Comparison of ENCODE assay signal across 2 cellular contexts in the genomic region with DNA sequence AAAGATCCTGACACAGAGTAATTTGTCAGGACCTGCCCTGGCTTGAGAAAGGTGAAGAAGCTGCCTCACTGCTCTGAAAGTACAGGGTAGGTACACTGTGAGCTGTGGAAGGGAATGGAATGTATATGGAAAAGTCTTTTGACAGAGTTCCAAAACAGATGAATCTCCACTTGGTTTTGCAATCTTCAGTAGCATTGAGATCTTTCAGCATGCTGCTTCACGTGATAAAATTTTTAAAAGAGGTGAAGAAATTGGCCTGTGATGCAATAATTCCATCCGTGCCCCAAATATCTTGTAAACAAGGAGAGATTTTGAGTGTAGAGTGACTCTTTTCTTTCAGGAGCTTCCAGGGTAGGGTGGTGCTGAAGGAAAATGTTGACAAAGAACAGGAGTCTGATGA.
TF ChIP-seq lines count a peak whose summit lies in the region.

No MANE protein-coding gene starts in this region.

TF ChIP-seq in SK-N-SH treated with all-trans-retinoic acid at 6 μM for 48 hours, 23 proteins besides CTCF, POLR2A, EP300 and RAD21 (continued from another document):
- TF ChIP-seq, protein P1, sequence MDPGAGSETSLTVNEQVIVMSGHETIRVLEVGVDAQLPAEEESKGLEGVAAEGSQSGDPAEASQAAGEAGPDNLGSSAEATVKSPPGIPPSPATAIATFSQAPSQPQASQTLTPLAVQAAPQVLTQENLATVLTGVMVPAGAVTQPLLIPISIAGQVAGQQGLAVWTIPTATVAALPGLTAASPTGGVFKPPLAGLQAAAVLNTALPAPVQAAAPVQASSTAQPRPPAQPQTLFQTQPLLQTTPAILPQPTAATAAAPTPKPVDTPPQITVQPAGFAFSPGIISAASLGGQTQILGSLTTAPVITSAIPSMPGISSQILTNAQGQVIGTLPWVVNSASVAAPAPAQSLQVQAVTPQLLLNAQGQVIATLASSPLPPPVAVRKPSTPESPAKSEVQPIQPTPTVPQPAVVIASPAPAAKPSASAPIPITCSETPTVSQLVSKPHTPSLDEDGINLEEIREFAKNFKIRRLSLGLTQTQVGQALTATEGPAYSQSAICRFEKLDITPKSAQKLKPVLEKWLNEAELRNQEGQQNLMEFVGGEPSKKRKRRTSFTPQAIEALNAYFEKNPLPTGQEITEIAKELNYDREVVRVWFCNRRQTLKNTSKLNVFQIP (CRISPR knock-in tag; IDR thresholded peaks at IDR 0.05; ENCODE audit: borderline replicate concordance, low read depth) = no peak
- TF ChIP-seq, protein P2, sequence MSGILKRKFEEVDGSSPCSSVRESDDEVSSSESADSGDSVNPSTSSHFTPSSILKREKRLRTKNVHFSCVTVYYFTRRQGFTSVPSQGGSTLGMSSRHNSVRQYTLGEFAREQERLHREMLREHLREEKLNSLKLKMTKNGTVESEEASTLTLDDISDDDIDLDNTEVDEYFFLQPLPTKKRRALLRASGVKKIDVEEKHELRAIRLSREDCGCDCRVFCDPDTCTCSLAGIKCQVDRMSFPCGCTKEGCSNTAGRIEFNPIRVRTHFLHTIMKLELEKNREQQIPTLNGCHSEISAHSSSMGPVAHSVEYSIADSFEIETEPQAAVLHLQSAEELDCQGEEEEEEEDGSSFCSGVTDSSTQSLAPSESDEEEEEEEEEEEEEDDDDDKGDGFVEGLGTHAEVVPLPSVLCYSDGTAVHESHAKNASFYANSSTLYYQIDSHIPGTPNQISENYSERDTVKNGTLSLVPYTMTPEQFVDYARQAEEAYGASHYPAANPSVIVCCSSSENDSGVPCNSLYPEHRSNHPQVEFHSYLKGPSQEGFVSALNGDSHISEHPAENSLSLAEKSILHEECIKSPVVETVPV (CRISPR knock-in tag; IDR thresholded peaks at IDR 0.05) = no peak

TF ChIP-seq in SK-N-SH, 30 proteins besides CTCF, POLR2A, EP300 and RAD21 (continued from another document):
- TF ChIP-seq, protein P3, sequence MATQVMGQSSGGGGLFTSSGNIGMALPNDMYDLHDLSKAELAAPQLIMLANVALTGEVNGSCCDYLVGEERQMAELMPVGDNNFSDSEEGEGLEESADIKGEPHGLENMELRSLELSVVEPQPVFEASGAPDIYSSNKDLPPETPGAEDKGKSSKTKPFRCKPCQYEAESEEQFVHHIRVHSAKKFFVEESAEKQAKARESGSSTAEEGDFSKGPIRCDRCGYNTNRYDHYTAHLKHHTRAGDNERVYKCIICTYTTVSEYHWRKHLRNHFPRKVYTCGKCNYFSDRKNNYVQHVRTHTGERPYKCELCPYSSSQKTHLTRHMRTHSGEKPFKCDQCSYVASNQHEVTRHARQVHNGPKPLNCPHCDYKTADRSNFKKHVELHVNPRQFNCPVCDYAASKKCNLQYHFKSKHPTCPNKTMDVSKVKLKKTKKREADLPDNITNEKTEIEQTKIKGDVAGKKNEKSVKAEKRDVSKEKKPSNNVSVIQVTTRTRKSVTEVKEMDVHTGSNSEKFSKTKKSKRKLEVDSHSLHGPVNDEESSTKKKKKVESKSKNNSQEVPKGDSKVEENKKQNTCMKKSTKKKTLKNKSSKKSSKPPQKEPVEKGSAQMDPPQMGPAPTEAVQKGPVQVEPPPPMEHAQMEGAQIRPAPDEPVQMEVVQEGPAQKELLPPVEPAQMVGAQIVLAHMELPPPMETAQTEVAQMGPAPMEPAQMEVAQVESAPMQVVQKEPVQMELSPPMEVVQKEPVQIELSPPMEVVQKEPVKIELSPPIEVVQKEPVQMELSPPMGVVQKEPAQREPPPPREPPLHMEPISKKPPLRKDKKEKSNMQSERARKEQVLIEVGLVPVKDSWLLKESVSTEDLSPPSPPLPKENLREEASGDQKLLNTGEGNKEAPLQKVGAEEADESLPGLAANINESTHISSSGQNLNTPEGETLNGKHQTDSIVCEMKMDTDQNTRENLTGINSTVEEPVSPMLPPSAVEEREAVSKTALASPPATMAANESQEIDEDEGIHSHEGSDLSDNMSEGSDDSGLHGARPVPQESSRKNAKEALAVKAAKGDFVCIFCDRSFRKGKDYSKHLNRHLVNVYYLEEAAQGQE (IDR thresholded peaks at IDR 0.05; ENCODE audit: low read depth, low read length) = no peak
- no peak for TF ChIP-seq TEAD4 (IDR thresholded peaks at IDR 0.05; ENCODE audit: borderline replicate concordance, insufficient read depth)
